Comparison of ENCODE assay signal across 8 cellular contexts in genomic region chr12:51341259-51342007, GRCh38. TPM values are rescaled to one million over a fixed set of nuclear protein-coding genes. Genes with fewer than 3 reads are reported as not detected.
DNase-seq lines count a peak whose midpoint lies in the region; ATAC-seq and TF ChIP-seq lines count a peak whose summit lies in the region.

No MANE protein-coding gene starts in this region.

- H3K27me3 ChIP-seq in kidney epithelial cell (ENCODE audit: control insufficient read depth, insufficient read depth, low read length) = no peaks in the 10 kb centered on the region

- no peaks in the 10 kb centered on the region for H3K36me3 ChIP-seq in kidney epithelial cell (ENCODE audit: control insufficient read depth, insufficient read depth, low read length)

- no peak for ATAC-seq in HG03095 (IDR thresholded peaks at IDR 0.05; ENCODE audit: unreplicated experiment)

- TF ChIP-seq CTCF in GM20000 (IDR thresholded peaks at IDR 0.05; ENCODE audit: extremely low read depth, missing control alignments) (peak; percentile 98), kidney epithelial cell (IDR thresholded peaks at IDR 0.05; ENCODE audit: insufficient read depth, low read length, poor library complexity, severe bottlenecking) (peak; percentile 98)

- DNase-seq in AG08396 (ENCODE audit: low spot score) = peak; percentile 77
- peak; percentile 75 for DNase-seq in GM20000 (ENCODE audit: low spot score)
- peak; percentile 48 for DNase-seq in NCI-H2171 (lab: John Stamatoyannopoulos, UW)
- DNase-seq in activated CD4-positive, CD25-positive, alpha-beta regulatory T cell treated with anti-CD3 and anti-CD28 coated beads, Interleukin-2, amount 50 U/mL, for 16 hours (ENCODE audit: low read depth, low spot score) = peak; percentile 47
- peak; percentile 69 for DNase-seq in central memory CD4-positive, alpha-beta T cell
- no peak for DNase-seq in kidney epithelial cell (ENCODE audit: low read depth)
- DNase-seq in stimulated activated CD4-positive, alpha-beta T cell treated with anti-CD3 and anti-CD28 coated beads, Interleukin-1b, Interleukin-23, amount 100 ng/mL, for 4 hours (ENCODE audit: low read depth in 2 of 2) = peak; percentile 46 to 65

- no peak overlapping the region for H3K4me3 ChIP-seq in kidney epithelial cell (ENCODE audit: low read depth, low read length)

RNA-seq across cellular contexts. Expression of gene CELA1, which starts 5.0 kb away (rescaled TPM):
- total RNA-seq in kidney epithelial cell = not detected in 2 replicates

RNA-seq across cellular contexts. Expression of gene BIN2, which starts 17.5 kb away (rescaled TPM):
- not detected in 2 replicates for total RNA-seq in kidney epithelial cell

RNA-seq across cellular contexts. Expression of gene GALNT6, which starts 49.8 kb away (rescaled TPM):
- total RNA-seq in kidney epithelial cell = 35.0 and 45.7 TPM in 2 replicates
